In the genomic region with DNA sequence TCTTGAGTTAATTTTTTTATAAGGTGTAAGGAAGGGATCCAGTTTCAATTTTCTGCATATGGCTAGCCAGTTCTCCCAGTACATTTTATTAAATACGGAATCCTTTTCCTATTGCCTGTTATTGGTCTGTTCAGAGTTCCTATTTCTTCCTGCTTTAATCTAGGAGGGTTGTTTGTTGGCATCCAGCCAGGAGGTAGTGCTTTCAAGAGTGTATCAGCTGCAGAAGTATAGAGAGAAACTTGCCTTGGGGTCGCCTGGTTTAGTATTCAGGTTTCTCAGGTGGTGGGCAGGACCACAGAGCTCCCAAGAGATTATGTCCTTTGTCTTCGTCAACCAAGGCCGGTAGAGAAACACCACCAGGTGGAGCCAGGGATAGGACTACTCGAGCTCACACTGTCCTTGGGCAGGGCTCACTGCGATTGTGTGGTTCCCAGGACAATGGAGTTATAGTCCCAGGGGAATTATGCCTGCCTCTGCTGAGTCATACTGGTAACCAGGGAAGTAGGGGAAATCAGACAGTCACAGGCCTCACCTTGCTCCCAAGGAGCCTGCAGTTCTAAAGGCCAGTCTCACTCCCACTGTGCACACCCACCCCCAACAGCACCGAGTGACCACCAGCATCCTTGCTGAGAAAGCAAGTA, we compare ENCODE assay signal across 8 cellular contexts.
A peak's percentile ranks its signal among the peaks of the same experiment; 100 is the strongest.
DNase-seq lines count a peak whose midpoint lies in the region; ATAC-seq and TF ChIP-seq lines count a peak whose summit lies in the region.

No MANE protein-coding gene starts in this region.

- TF ChIP-seq CTCF in GM12874 (IDR thresholded peaks at IDR 0.05; ENCODE audit: insufficient read depth, low read depth, low read length) (peak; percentile 36; the same call in 1 of the 2 replicates), GM23338 (conservative IDR thresholded peaks at IDR 0.05; ENCODE audit: low read depth in 2 of 2) (peak in 1 of 2 experiments; percentile 59; a peak in 3 of 4 replicates), left ventricle myocardium inferior (IDR thresholded peaks at IDR 0.05; ENCODE audit: borderline replicate concordance) (peak; percentile 27), uterus (IDR thresholded peaks at IDR 0.05) (no peak)

- H3K4me1 ChIP-seq in GM23338 (ENCODE audit: insufficient read depth) (no peaks in the 10 kb centered on the region), left ventricle myocardium inferior (no peaks in the 10 kb centered on the region), uterus (no peaks in the 10 kb centered on the region)

- H3K36me3 Mint-ChIP-seq in GM23338 (ENCODE audit: low read depth): no peaks in the 10 kb centered on the region; the same call in 2 of the 3 replicates
- H3K36me3 Mint-ChIP-seq in activated T-helper 2 cell treated with anti-CD3 and anti-CD28 coated beads, Interferon-gamma antibody, Interleukin-2, Interleukin-4, amounts not matched to agents 10 μg/mL and 5 μg/mL and 100 μg/mL, durations not matched to agents 14 hours and 24 hours and 36 hours (ENCODE audit: low read depth): peaks cover 2% of the 10 kb centered on the region

- no peaks in the 10 kb centered on the region for H3K9me3 ChIP-seq in left ventricle myocardium inferior (replicated peaks)
- no peaks in the 10 kb centered on the region for H3K9me3 ChIP-seq in uterus

- H2AFZ ChIP-seq in GM23338: peak overlapping the region; percentile 74; the same call in 1 of the 2 replicates

- H3K27ac ChIP-seq in GM23338 (ENCODE audit: low read depth): no peak overlapping the region
- H3K27ac ChIP-seq in left ventricle myocardium inferior (replicated peaks): no peak overlapping the region
- H3K27ac ChIP-seq in uterus: no peak overlapping the region

- peak; percentile 82 for ATAC-seq in GM23338

- H3K79me2 ChIP-seq in GM23338 (replicated peaks; ENCODE audit: insufficient read depth): no peaks in the 10 kb centered on the region

- H3K9me2 ChIP-seq in GM23338 (ENCODE audit: insufficient read depth): no peaks in the 10 kb centered on the region

- no peaks in the 10 kb centered on the region for H3K4me1 Mint-ChIP-seq in GM23338
- peaks cover 2% of the 10 kb centered on the region for H3K4me1 Mint-ChIP-seq in activated T-helper 2 cell treated with anti-CD3 and anti-CD28 coated beads, Interferon-gamma antibody, Interleukin-2, Interleukin-4, amounts not matched to agents 10 μg/mL and 5 μg/mL and 100 μg/mL, durations not matched to agents 14 hours and 24 hours and 36 hours (ENCODE audit: low read depth)

- no peak overlapping the region for H3K4me3 Mint-ChIP-seq in GM23338
- H3K4me3 Mint-ChIP-seq in activated T-helper 2 cell treated with anti-CD3 and anti-CD28 coated beads, Interferon-gamma antibody, Interleukin-2, Interleukin-4, amounts not matched to agents 10 μg/mL and 5 μg/mL and 100 μg/mL, durations not matched to agents 14 hours and 24 hours and 36 hours (ENCODE audit: low read depth): no peak overlapping the region

- H4K20me1 ChIP-seq in GM23338 (replicated peaks; ENCODE audit: insufficient read depth): no peaks in the 10 kb centered on the region

- no peaks in the 10 kb centered on the region for H3K27me3 ChIP-seq in GM23338 (ENCODE audit: insufficient read depth)
- no peaks in the 10 kb centered on the region for H3K27me3 ChIP-seq in left ventricle myocardium inferior (ENCODE audit: low read depth)
- H3K27me3 ChIP-seq in uterus: no peaks in the 10 kb centered on the region

- TF ChIP-seq POLR2A in uterus (IDR thresholded peaks at IDR 0.05): no peak

- no peaks in the 10 kb centered on the region for H3K36me3 ChIP-seq in GM23338 (ENCODE audit: insufficient read depth)
- H3K36me3 ChIP-seq in left ventricle myocardium inferior: no peaks in the 10 kb centered on the region
- H3K36me3 ChIP-seq in uterus: no peaks in the 10 kb centered on the region

- no peaks in the 10 kb centered on the region; the same call in 2 of the 3 replicates for H3K9me3 Mint-ChIP-seq in GM23338
- H3K9me3 Mint-ChIP-seq in activated T-helper 2 cell treated with anti-CD3 and anti-CD28 coated beads, Interferon-gamma antibody, Interleukin-2, Interleukin-4, amounts not matched to agents 10 μg/mL and 5 μg/mL and 100 μg/mL, durations not matched to agents 14 hours and 24 hours and 36 hours: peaks cover 4% of the 10 kb centered on the region

- peaks cover 2% of the 10 kb centered on the region for H3K27me3 Mint-ChIP-seq in GM23338 (ENCODE audit: insufficient read depth, low read depth, poor library complexity)
- H3K27me3 Mint-ChIP-seq in activated T-helper 2 cell treated with anti-CD3 and anti-CD28 coated beads, Interferon-gamma antibody, Interleukin-2, Interleukin-4, amounts not matched to agents 10 μg/mL and 5 μg/mL and 100 μg/mL, durations not matched to agents 14 hours and 24 hours and 36 hours (ENCODE audit: low read depth): no peaks in the 10 kb centered on the region

- intact Hi-C loops in left ventricle myocardium inferior (cut with micrococcal nuclease): no loop called here
- intact Hi-C loops in activated T-helper 2 cell treated with anti-CD3 and anti-CD28 coated beads, Interferon-gamma antibody, Interleukin-2, Interleukin-4, amounts not matched to agents 10 μg/mL and 5 μg/mL and 100 μg/mL, durations not matched to agents 14 hours and 24 hours and 36 hours (cut with micrococcal nuclease): no loop called here
- intact Hi-C loops in uterus (cut with DNase I; ENCODE audit: low total_unique reads): no loop called here

- H3K4me2 ChIP-seq in GM23338: no peak overlapping the region

- no peak overlapping the region for H3K4me3 ChIP-seq in GM23338
- H3K4me3 ChIP-seq in left ventricle myocardium inferior: no peak overlapping the region
- no peak overlapping the region for H3K4me3 ChIP-seq in uterus

- no peak overlapping the region for H3K27ac Mint-ChIP-seq in GM23338
- H3K27ac Mint-ChIP-seq in activated T-helper 2 cell treated with anti-CD3 and anti-CD28 coated beads, Interferon-gamma antibody, Interleukin-2, Interleukin-4, amounts not matched to agents 10 μg/mL and 5 μg/mL and 100 μg/mL, durations not matched to agents 14 hours and 24 hours and 36 hours: no peak overlapping the region

- DNase-seq in GM23338 (ENCODE audit: low spot score) (peak; percentile 61), NCI-H1436 treated with DMSO at 0.1 percent for 48 hours (lab: John Stamatoyannopoulos, UW) (peak; percentile 8), left ventricle myocardium inferior (no peak), uterus (no peak), foreskin melanocyte (no peak)
- DNase-seq in activated T-helper 2 cell treated with anti-CD3 and anti-CD28 coated beads, Interferon-gamma antibody, Interleukin-2, Interleukin-4, amounts not matched to agents 10 μg/mL and 5 μg/mL and 100 μg/mL, durations not matched to agents 14 hours and 24 hours and 36 hours (ENCODE audit: low spot score): no peak
- no peak for DNase-seq in activated naive CD4-positive, alpha-beta T cell treated with anti-CD3 and anti-CD28 coated beads, Interleukin-2, amount 50 U/mL, for 16 hours

- no peaks in the 10 kb centered on the region for H3F3A ChIP-seq in GM23338 (replicated peaks; ENCODE audit: low read depth)

TF ChIP-seq in GM23338, 12 proteins besides CTCF, POLR2A, EP300 and RAD21:
- TF ChIP-seq JUNB (IDR thresholded peaks at IDR 0.05; ENCODE audit: unreplicated experiment) (no peak), EZH2phosphoT487 (IDR thresholded peaks at IDR 0.05; ENCODE audit: unreplicated experiment) (no peak)
- TF ChIP-seq, protein P1, sequence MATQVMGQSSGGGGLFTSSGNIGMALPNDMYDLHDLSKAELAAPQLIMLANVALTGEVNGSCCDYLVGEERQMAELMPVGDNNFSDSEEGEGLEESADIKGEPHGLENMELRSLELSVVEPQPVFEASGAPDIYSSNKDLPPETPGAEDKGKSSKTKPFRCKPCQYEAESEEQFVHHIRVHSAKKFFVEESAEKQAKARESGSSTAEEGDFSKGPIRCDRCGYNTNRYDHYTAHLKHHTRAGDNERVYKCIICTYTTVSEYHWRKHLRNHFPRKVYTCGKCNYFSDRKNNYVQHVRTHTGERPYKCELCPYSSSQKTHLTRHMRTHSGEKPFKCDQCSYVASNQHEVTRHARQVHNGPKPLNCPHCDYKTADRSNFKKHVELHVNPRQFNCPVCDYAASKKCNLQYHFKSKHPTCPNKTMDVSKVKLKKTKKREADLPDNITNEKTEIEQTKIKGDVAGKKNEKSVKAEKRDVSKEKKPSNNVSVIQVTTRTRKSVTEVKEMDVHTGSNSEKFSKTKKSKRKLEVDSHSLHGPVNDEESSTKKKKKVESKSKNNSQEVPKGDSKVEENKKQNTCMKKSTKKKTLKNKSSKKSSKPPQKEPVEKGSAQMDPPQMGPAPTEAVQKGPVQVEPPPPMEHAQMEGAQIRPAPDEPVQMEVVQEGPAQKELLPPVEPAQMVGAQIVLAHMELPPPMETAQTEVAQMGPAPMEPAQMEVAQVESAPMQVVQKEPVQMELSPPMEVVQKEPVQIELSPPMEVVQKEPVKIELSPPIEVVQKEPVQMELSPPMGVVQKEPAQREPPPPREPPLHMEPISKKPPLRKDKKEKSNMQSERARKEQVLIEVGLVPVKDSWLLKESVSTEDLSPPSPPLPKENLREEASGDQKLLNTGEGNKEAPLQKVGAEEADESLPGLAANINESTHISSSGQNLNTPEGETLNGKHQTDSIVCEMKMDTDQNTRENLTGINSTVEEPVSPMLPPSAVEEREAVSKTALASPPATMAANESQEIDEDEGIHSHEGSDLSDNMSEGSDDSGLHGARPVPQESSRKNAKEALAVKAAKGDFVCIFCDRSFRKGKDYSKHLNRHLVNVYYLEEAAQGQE (IDR thresholded peaks at IDR 0.05; ENCODE audit: unreplicated experiment): no peak

Comparison
In these comparisons a context has a peak if more than half of its experiments do, and no peak if none do; other contexts are left out.
1. CTCF ChIP-seq: peak in GM12874 (single experiment) and left ventricle myocardium inferior (single experiment); none in uterus (0 of 4).
2. DNase-seq: peak in GM23338 (single experiment) and NCI-H1436 treated with DMSO at 0.1 percent for 48 hours (single experiment); none in left ventricle myocardium inferior (single experiment), activated T-helper 2 cell treated with anti-CD3 and anti-CD28 coated beads, Interferon-gamma antibody, Interleukin-2, Interleukin-4, amounts not matched to agents 10 μg/mL and 5 μg/mL and 100 μg/mL, durations not matched to agents 14 hours and 24 hours and 36 hours (single experiment), uterus (0 of 2), activated naive CD4-positive, alpha-beta T cell treated with anti-CD3 and anti-CD28 coated beads, Interleukin-2, amount 50 U/mL, for 16 hours (single experiment) and foreskin melanocyte (single experiment).